ENCODE assay signal across 1 cellular context in the genomic region with DNA sequence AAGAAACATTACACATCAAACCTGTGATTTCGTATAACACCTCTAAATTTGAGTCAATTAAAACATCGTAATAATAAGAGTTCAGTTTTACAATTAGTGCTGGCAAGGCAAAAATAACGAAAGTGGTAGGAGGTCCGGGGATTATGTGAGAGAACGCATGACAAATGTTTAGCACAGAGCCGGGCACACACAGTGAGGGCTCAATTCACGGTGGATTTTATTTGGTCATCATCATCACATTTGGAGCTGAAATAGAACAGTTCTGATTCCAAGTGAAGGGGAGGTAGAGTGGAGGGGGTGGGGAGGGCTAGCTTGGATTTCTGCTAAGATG.
A peak's percentile ranks its signal among the peaks of the same experiment; 100 is the strongest.
TF ChIP-seq lines count a peak whose summit lies in the region.

No MANE protein-coding gene starts in this region.

TF ChIP-seq in K562, 482 proteins besides CTCF, POLR2A, EP300 and RAD21 (continued from another document and continues in another):
- TF ChIP-seq, protein P1, sequence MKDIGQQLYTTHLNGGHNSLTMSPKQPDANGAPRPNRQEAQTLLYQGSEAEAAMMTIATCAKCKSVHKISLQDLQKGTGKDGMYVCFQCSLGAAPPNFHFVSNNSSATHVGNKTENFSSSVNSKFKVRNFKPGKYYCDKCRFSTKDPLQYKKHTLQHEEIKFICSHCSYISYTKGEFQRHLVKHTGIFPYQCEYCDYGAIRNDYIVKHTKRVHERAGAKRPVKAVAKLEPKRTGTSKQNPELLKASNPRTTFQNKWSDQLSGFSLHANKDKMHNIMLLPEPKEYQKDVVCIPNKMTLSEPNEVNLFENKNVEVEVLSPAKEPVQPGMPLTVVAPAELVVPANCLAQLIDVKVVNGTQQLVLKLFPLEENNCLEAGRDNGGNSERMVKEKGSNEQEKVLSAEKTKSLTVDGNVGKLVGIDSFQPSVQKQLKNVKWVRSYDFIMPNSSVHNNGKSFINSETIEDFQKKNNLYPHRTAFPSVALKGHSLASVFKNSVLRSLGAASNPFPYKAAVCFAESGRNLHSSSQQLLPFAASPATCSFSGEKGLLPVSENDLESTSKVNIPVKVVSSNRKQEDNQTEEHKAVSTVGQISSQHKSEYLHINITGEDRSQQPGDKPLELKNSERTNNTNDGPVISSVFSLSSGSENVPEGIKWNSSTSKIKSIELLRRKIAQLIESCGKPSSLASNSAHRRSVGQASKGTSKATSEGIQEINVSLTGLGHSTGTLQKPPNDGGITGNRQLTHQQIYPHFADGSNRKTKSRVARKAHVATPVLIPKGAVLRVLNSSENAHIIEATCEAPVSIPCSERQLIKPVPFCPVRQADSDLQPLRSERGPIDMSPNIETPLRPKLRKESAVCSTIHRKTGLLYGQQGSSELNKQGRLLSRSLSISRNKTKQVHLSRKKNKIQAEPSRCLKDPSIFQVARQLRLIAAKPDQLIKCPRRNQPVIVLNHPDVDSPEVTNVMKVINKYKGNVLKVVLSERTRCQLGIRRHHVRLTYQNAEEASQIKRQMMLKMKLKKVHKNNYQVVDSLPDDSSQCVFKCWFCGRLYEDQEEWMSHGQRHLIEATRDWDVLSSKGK (CRISPR knock-in tag; IDR thresholded peaks at IDR 0.05) = no peak
- TF ChIP-seq, protein P2, sequence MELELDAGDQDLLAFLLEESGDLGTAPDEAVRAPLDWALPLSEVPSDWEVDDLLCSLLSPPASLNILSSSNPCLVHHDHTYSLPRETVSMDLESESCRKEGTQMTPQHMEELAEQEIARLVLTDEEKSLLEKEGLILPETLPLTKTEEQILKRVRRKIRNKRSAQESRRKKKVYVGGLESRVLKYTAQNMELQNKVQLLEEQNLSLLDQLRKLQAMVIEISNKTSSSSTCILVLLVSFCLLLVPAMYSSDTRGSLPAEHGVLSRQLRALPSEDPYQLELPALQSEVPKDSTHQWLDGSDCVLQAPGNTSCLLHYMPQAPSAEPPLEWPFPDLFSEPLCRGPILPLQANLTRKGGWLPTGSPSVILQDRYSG (tag; conservative IDR thresholded peaks at IDR 0.05; ENCODE audit: low read depth) = no peak
- no peak for TF ChIP-seq GATA2 (CRISPR knock-in tag; IDR thresholded peaks at IDR 0.05)
- TF ChIP-seq ZNF274 (IDR thresholded peaks at IDR 0.05; ENCODE audit: borderline replicate concordance, low read depth, low read length) = no peak
- peak; percentile 68 for TF ChIP-seq C11orf30 (IDR thresholded peaks at IDR 0.05; ENCODE audit: low read depth)
- TF ChIP-seq PTBP1 (IDR thresholded peaks at IDR 0.05; ENCODE audit: low read depth, low read length) = no peak
- TF ChIP-seq, protein P3, sequence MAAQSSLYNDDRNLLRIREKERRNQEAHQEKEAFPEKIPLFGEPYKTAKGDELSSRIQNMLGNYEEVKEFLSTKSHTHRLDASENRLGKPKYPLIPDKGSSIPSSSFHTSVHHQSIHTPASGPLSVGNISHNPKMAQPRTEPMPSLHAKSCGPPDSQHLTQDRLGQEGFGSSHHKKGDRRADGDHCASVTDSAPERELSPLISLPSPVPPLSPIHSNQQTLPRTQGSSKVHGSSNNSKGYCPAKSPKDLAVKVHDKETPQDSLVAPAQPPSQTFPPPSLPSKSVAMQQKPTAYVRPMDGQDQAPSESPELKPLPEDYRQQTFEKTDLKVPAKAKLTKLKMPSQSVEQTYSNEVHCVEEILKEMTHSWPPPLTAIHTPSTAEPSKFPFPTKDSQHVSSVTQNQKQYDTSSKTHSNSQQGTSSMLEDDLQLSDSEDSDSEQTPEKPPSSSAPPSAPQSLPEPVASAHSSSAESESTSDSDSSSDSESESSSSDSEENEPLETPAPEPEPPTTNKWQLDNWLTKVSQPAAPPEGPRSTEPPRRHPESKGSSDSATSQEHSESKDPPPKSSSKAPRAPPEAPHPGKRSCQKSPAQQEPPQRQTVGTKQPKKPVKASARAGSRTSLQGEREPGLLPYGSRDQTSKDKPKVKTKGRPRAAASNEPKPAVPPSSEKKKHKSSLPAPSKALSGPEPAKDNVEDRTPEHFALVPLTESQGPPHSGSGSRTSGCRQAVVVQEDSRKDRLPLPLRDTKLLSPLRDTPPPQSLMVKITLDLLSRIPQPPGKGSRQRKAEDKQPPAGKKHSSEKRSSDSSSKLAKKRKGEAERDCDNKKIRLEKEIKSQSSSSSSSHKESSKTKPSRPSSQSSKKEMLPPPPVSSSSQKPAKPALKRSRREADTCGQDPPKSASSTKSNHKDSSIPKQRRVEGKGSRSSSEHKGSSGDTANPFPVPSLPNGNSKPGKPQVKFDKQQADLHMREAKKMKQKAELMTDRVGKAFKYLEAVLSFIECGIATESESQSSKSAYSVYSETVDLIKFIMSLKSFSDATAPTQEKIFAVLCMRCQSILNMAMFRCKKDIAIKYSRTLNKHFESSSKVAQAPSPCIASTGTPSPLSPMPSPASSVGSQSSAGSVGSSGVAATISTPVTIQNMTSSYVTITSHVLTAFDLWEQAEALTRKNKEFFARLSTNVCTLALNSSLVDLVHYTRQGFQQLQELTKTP (IDR thresholded peaks at IDR 0.05; ENCODE audit: low read depth in 1 of 2, partially characterized antibody in 2 of 2) = no peak
- no peak for TF ChIP-seq SMARCA5 (IDR thresholded peaks at IDR 0.05)
- TF ChIP-seq, protein P4, sequence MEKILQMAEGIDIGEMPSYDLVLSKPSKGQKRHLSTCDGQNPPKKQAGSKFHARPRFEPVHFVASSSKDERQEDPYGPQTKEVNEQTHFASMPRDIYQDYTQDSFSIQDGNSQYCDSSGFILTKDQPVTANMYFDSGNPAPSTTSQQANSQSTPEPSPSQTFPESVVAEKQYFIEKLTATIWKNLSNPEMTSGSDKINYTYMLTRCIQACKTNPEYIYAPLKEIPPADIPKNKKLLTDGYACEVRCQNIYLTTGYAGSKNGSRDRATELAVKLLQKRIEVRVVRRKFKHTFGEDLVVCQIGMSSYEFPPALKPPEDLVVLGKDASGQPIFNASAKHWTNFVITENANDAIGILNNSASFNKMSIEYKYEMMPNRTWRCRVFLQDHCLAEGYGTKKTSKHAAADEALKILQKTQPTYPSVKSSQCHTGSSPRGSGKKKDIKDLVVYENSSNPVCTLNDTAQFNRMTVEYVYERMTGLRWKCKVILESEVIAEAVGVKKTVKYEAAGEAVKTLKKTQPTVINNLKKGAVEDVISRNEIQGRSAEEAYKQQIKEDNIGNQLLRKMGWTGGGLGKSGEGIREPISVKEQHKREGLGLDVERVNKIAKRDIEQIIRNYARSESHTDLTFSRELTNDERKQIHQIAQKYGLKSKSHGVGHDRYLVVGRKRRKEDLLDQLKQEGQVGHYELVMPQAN (IDR thresholded peaks at IDR 0.05; ENCODE audit: borderline replicate concordance) = no peak
- no peak for TF ChIP-seq ZNF57 (CRISPR knock-in tag; IDR thresholded peaks at IDR 0.05)
- no peak for TF ChIP-seq MEIS2 (IDR thresholded peaks at IDR 0.05; ENCODE audit: partially characterized antibody)
- no peak for TF ChIP-seq ELF2 (CRISPR knock-in tag; IDR thresholded peaks at IDR 0.05)
- TF ChIP-seq RCOR1 (IDR thresholded peaks at IDR 0.05; ENCODE audit: borderline replicate concordance in 1 of 2, low read depth in 2 of 2, low read length in 2 of 2) = no peak
- TF ChIP-seq RBBP5 (IDR thresholded peaks at IDR 0.05; ENCODE audit: borderline replicate concordance, insufficient read depth, low read length, poor library complexity, severe bottlenecking) = no peak
- TF ChIP-seq YBX1 (IDR thresholded peaks at IDR 0.05) = no peak
- TF ChIP-seq, protein P5, sequence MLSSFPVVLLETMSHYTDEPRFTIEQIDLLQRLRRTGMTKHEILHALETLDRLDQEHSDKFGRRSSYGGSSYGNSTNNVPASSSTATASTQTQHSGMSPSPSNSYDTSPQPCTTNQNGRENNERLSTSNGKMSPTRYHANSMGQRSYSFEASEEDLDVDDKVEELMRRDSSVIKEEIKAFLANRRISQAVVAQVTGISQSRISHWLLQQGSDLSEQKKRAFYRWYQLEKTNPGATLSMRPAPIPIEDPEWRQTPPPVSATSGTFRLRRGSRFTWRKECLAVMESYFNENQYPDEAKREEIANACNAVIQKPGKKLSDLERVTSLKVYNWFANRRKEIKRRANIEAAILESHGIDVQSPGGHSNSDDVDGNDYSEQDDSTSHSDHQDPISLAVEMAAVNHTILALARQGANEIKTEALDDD (IDR thresholded peaks at IDR 0.05) = no peak
- TF ChIP-seq, protein P6, sequence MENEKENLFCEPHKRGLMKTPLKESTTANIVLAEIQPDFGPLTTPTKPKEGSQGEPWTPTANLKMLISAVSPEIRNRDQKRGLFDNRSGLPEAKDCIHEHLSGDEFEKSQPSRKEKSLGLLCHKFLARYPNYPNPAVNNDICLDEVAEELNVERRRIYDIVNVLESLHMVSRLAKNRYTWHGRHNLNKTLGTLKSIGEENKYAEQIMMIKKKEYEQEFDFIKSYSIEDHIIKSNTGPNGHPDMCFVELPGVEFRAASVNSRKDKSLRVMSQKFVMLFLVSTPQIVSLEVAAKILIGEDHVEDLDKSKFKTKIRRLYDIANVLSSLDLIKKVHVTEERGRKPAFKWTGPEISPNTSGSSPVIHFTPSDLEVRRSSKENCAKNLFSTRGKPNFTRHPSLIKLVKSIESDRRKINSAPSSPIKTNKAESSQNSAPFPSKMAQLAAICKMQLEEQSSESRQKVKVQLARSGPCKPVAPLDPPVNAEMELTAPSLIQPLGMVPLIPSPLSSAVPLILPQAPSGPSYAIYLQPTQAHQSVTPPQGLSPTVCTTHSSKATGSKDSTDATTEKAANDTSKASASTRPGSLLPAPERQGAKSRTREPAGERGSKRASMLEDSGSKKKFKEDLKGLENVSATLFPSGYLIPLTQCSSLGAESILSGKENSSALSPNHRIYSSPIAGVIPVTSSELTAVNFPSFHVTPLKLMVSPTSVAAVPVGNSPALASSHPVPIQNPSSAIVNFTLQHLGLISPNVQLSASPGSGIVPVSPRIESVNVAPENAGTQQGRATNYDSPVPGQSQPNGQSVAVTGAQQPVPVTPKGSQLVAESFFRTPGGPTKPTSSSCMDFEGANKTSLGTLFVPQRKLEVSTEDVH (IDR thresholded peaks at IDR 0.05; ENCODE audit: low read depth, partially characterized antibody) = no peak
- TF ChIP-seq MAFF (IDR thresholded peaks at IDR 0.05; ENCODE audit: low read length) = peak; percentile 40
- TF ChIP-seq FOXM1 (IDR thresholded peaks at IDR 0.05; ENCODE audit: low read depth) = no peak
- 0 out of 2 replicates have a peak, but pooled peaks have one; percentile 16 for TF ChIP-seq FOXM1 (CRISPR knock-in tag; IDR thresholded peaks at IDR 0.05; ENCODE audit: low read depth)
- TF ChIP-seq TEAD2 (tag; IDR thresholded peaks at IDR 0.05) = no peak
- no peak for TF ChIP-seq SNRNP70 (optimal IDR thresholded peaks at IDR 0.05; ENCODE audit: low read depth, low read length)
- TF ChIP-seq, protein P7, sequence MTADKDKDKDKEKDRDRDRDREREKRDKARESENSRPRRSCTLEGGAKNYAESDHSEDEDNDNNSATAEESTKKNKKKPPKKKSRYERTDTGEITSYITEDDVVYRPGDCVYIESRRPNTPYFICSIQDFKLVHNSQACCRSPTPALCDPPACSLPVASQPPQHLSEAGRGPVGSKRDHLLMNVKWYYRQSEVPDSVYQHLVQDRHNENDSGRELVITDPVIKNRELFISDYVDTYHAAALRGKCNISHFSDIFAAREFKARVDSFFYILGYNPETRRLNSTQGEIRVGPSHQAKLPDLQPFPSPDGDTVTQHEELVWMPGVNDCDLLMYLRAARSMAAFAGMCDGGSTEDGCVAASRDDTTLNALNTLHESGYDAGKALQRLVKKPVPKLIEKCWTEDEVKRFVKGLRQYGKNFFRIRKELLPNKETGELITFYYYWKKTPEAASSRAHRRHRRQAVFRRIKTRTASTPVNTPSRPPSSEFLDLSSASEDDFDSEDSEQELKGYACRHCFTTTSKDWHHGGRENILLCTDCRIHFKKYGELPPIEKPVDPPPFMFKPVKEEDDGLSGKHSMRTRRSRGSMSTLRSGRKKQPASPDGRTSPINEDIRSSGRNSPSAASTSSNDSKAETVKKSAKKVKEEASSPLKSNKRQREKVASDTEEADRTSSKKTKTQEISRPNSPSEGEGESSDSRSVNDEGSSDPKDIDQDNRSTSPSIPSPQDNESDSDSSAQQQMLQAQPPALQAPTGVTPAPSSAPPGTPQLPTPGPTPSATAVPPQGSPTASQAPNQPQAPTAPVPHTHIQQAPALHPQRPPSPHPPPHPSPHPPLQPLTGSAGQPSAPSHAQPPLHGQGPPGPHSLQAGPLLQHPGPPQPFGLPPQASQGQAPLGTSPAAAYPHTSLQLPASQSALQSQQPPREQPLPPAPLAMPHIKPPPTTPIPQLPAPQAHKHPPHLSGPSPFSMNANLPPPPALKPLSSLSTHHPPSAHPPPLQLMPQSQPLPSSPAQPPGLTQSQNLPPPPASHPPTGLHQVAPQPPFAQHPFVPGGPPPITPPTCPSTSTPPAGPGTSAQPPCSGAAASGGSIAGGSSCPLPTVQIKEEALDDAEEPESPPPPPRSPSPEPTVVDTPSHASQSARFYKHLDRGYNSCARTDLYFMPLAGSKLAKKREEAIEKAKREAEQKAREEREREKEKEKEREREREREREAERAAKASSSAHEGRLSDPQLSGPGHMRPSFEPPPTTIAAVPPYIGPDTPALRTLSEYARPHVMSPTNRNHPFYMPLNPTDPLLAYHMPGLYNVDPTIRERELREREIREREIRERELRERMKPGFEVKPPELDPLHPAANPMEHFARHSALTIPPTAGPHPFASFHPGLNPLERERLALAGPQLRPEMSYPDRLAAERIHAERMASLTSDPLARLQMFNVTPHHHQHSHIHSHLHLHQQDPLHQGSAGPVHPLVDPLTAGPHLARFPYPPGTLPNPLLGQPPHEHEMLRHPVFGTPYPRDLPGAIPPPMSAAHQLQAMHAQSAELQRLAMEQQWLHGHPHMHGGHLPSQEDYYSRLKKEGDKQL (CRISPR knock-in tag; IDR thresholded peaks at IDR 0.05; ENCODE audit: borderline replicate concordance) = no peak
- no peak for TF ChIP-seq EP400 (IDR thresholded peaks at IDR 0.05)
- TF ChIP-seq CREB1 (IDR thresholded peaks at IDR 0.05) = no peak
- TF ChIP-seq CREB1 (CRISPR knock-in tag; IDR thresholded peaks at IDR 0.05) = no peak
- peak; percentile 80 for TF ChIP-seq ZNF316 (IDR thresholded peaks at IDR 0.05)
- TF ChIP-seq, protein P8, sequence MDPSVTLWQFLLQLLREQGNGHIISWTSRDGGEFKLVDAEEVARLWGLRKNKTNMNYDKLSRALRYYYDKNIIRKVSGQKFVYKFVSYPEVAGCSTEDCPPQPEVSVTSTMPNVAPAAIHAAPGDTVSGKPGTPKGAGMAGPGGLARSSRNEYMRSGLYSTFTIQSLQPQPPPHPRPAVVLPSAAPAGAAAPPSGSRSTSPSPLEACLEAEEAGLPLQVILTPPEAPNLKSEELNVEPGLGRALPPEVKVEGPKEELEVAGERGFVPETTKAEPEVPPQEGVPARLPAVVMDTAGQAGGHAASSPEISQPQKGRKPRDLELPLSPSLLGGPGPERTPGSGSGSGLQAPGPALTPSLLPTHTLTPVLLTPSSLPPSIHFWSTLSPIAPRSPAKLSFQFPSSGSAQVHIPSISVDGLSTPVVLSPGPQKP (CRISPR knock-in tag; IDR thresholded peaks at IDR 0.05) = no peak
- no peak for TF ChIP-seq NCOA4 (IDR thresholded peaks at IDR 0.05; ENCODE audit: partially characterized antibody)
- peak; percentile 46; the same call in 1 of the 2 replicates for TF ChIP-seq MAFG (tag; conservative IDR thresholded peaks at IDR 0.05)
- no peak for TF ChIP-seq SUPT5H (IDR thresholded peaks at IDR 0.05)
- TF ChIP-seq ZNF384 (IDR thresholded peaks at IDR 0.05; ENCODE audit: low read depth, low read length) = no peak
- TF ChIP-seq ZNF668 (CRISPR knock-in tag; IDR thresholded peaks at IDR 0.05) = no peak
- TF ChIP-seq, protein P9, sequence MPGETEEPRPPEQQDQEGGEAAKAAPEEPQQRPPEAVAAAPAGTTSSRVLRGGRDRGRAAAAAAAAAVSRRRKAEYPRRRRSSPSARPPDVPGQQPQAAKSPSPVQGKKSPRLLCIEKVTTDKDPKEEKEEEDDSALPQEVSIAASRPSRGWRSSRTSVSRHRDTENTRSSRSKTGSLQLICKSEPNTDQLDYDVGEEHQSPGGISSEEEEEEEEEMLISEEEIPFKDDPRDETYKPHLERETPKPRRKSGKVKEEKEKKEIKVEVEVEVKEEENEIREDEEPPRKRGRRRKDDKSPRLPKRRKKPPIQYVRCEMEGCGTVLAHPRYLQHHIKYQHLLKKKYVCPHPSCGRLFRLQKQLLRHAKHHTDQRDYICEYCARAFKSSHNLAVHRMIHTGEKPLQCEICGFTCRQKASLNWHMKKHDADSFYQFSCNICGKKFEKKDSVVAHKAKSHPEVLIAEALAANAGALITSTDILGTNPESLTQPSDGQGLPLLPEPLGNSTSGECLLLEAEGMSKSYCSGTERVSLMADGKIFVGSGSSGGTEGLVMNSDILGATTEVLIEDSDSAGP (CRISPR knock-in tag; IDR thresholded peaks at IDR 0.05) = peak; percentile 38; the same call in 1 of the 2 replicates
